9 cellular contexts compared by ENCODE assay signal in the genomic region with DNA sequence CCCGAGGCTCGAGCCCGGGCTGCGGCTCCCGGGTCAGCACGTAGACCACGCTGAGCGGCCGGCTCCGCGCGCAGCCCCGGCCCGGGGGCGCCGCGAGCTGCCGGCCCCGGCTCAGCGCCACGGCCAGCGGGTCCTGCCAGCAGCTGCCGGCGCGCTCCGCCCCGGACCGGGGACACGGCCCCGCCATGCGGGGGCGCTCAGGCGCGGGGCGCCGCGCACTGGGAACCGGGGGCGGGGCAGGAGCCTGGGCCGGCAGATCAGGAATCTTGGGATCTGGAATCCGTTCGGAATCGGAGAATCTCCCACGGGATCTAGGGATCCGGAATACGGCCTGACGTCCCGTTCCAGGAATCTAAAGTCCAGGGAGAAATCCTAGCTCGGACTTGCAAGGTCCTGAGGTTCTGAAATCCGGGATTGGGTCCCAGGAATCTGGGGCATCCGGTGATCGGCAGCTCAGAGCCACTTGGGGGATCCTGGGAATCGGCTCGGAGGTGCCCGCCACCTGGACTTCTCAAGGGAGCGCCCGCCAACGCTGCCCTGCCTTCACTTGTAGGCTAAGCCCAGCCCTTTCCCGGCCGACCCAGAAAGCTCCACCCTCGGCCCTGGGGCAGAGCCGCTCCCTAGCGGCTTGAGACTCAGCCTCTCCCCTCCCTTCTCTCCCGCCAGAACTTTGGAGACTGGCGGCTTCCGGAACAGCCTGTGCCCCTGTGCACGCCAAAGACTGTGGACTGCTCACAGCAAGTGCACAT. TPM values are rescaled to one million over a fixed set of nuclear protein-coding genes. Genes with fewer than 3 reads are reported as not detected.
DNase-seq lines count a peak whose midpoint lies in the region; ATAC-seq, FAIRE-seq and TF ChIP-seq lines count a peak whose summit lies in the region.
"Had no signal": no experiment of that assay in that cellular context is flagged by ENCODE, and none has a peak within 500 bp of the region (broad histone marks: within the 10 kb centered on the region; RNA-seq: fewer than 3 reads in every experiment).

A gene with protein sequence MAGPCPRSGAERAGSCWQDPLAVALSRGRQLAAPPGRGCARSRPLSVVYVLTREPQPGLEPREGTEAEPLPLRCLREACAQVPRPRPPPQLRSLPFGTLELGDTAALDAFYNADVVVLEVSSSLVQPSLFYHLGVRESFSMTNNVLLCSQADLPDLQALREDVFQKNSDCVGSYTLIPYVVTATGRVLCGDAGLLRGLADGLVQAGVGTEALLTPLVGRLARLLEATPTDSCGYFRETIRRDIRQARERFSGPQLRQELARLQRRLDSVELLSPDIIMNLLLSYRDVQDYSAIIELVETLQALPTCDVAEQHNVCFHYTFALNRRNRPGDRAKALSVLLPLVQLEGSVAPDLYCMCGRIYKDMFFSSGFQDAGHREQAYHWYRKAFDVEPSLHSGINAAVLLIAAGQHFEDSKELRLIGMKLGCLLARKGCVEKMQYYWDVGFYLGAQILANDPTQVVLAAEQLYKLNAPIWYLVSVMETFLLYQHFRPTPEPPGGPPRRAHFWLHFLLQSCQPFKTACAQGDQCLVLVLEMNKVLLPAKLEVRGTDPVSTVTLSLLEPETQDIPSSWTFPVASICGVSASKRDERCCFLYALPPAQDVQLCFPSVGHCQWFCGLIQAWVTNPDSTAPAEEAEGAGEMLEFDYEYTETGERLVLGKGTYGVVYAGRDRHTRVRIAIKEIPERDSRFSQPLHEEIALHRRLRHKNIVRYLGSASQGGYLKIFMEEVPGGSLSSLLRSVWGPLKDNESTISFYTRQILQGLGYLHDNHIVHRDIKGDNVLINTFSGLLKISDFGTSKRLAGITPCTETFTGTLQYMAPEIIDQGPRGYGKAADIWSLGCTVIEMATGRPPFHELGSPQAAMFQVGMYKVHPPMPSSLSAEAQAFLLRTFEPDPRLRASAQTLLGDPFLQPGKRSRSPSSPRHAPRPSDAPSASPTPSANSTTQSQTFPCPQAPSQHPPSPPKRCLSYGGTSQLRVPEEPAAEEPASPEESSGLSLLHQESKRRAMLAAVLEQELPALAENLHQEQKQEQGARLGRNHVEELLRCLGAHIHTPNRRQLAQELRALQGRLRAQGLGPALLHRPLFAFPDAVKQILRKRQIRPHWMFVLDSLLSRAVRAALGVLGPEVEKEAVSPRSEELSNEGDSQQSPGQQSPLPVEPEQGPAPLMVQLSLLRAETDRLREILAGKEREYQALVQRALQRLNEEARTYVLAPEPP (N-terminal part only) (minus strand): TSS at position 551 of the 749 bp plus-strand sequence. CDS start 364 bp downstream, at position 187.

- H3K27me3 Mint-ChIP-seq in activated CD4-positive, alpha-beta memory T cell treated with anti-CD3 and anti-CD28 coated beads for 36 hours, result no peaks in the 10 kb centered on the region
- no peaks in the 10 kb centered on the region for H3K27me3 Mint-ChIP-seq in memory B cell

- dilution Hi-C loops in endothelial cell of umbilical vein (cut with MboI; ENCODE audit: extremely low pct_ligation_motif_present, low sequenced_read_pairs), result no loop called here

- peak within 1 kb of the TSS; percentile 83 for H3K9ac ChIP-seq in endothelial cell of umbilical vein (replicated peaks; ENCODE audit: extremely low read depth, insufficient read depth, low read length)

- DNase-seq in ELR (ENCODE audit: low read depth), result peak; percentile 84
- DNase-seq in NCI-H226, result peak; percentile 91
- peak; percentile 77 for DNase-seq in activated CD4-positive, alpha-beta memory T cell treated with anti-CD3 and anti-CD28 coated beads for 36 hours
- peak; percentile 55 for DNase-seq in endothelial cell of umbilical vein (ENCODE audit: low read depth, low spot score)
- DNase-seq in memory B cell (ENCODE audit: low spot score in 2 of 2), result peak in 1 of 2 donors; percentile 54
- peak; percentile 57 for DNase-seq in stimulated activated naive CD8-positive, alpha-beta T cell treated with anti-CD3 and anti-CD28 coated beads, Interleukin-15, Interleukin-2, amounts not matched to agents 100 U/mL and 50 U/mL, for 24 hours

- no peaks in the 10 kb centered on the region for H3K36me3 Mint-ChIP-seq in activated CD4-positive, alpha-beta memory T cell treated with anti-CD3 and anti-CD28 coated beads for 36 hours
- no peaks in the 10 kb centered on the region for H3K36me3 Mint-ChIP-seq in memory B cell

- H3K4me1 ChIP-seq in endothelial cell of umbilical vein (ENCODE audit: control insufficient read depth, extremely low read depth, insufficient read depth, low read length), result peaks cover 15% of the 10 kb centered on the region

- no peaks in the 10 kb centered on the region for H3K79me2 ChIP-seq in endothelial cell of umbilical vein (ENCODE audit: control insufficient read depth, insufficient read depth, low read length)

- peak; percentile 90 for FAIRE-seq in endothelial cell of umbilical vein (lab: Jason Lieb, UNC)
- FAIRE-seq: islet of Langerhans had no signal

- ATAC-seq in HG02852 (IDR thresholded peaks at IDR 0.05; ENCODE audit: unreplicated experiment), result peak; percentile 31
- ATAC-seq in memory B cell (ENCODE audit: low read depth), result peak; percentile 41
- ATAC-seq in stimulated activated naive CD8-positive, alpha-beta T cell treated with anti-CD3 and anti-CD28 coated beads, Interleukin-15, Interleukin-2, amounts not matched to agents 100 U/mL and 50 U/mL, for 24 hours, result peak; percentile 24
- ATAC-seq in HG02623 (IDR thresholded peaks at IDR 0.05; ENCODE audit: unreplicated experiment), result no peak

- no peaks in the 10 kb centered on the region for H3K9me1 ChIP-seq in endothelial cell of umbilical vein (replicated peaks; ENCODE audit: control insufficient read depth, extremely low read depth, insufficient read depth, low read length)

- H3K9me3 Mint-ChIP-seq in activated CD4-positive, alpha-beta memory T cell treated with anti-CD3 and anti-CD28 coated beads for 36 hours, result no peaks in the 10 kb centered on the region
- H3K9me3 Mint-ChIP-seq in memory B cell, result no peaks in the 10 kb centered on the region

- H3K9me3 ChIP-seq in endothelial cell of umbilical vein (replicated peaks; ENCODE audit: control insufficient read depth, insufficient read depth, low read length), result no peaks in the 10 kb centered on the region

- H3K27ac ChIP-seq in endothelial cell of umbilical vein (ENCODE audit: insufficient read depth, low read depth, low read length), result peak within 1 kb of the TSS; percentile 85

- H2AFZ ChIP-seq in endothelial cell of umbilical vein (ENCODE audit: low read depth, low read length), result peak within 1 kb of the TSS; percentile 94

- peaks cover 0 to 2% of the 10 kb centered on the region in 2 experiments for H3K36me3 ChIP-seq in endothelial cell of umbilical vein (ENCODE audit: control insufficient read depth in 2 of 2, extremely low read depth in 1 of 2, insufficient read depth in 2 of 2, low read length in 2 of 2)

- BruUV-seq in endothelial cell of umbilical vein (replicated peaks; lab: Mats Ljungman, UMichigan), result no TSS peak

- no peaks in the 10 kb centered on the region for H3K27me3 ChIP-seq in endothelial cell of umbilical vein (ENCODE audit: control insufficient read depth in 2 of 2, insufficient read depth in 2 of 2, low read length in 2 of 2)

- peaks cover 18% of the 10 kb centered on the region for H3K4me1 Mint-ChIP-seq in activated CD4-positive, alpha-beta memory T cell treated with anti-CD3 and anti-CD28 coated beads for 36 hours (ENCODE audit: low read depth)
- peaks cover 33% of the 10 kb centered on the region for H3K4me1 Mint-ChIP-seq in memory B cell

- peak within 1 kb of the TSS; percentile 92 for H3K4me2 ChIP-seq in endothelial cell of umbilical vein (ENCODE audit: insufficient read depth, low read length)

- intact Hi-C loops in activated CD4-positive, alpha-beta memory T cell treated with anti-CD3 and anti-CD28 coated beads for 36 hours (cut with micrococcal nuclease), result no loop called here
- intact Hi-C loops in endothelial cell of umbilical vein (cut with micrococcal nuclease), result loop anchor here (1.0 kb wide), 1 partner anchor 26 kb away; a partner anchor contains a TSS

- H4K20me1 ChIP-seq in endothelial cell of umbilical vein (replicated peaks; ENCODE audit: control insufficient read depth, extremely low read depth, insufficient read depth, low read length), result no peaks in the 10 kb centered on the region

- H3K4me3 ChIP-seq in endothelial cell of umbilical vein (replicated peaks in 1 of 3; ENCODE audit: insufficient read depth in 1 of 3, low read depth in 1 of 3, low read length in 3 of 3), result peak within 1 kb of the TSS; percentile 62 to 81 (median 81)

- H3K27ac Mint-ChIP-seq in activated CD4-positive, alpha-beta memory T cell treated with anti-CD3 and anti-CD28 coated beads for 36 hours, result peak within 1 kb of the TSS; percentile 66
- peak within 1 kb of the TSS; percentile 52 for H3K27ac Mint-ChIP-seq in memory B cell

- CTCF ChIA-PET in activated CD4-positive, alpha-beta memory T cell treated with anti-CD3 and anti-CD28 coated beads for 36 hours (lab: Charles Lee), result interaction anchor here (0.7 to 2.5 kb wide), 24 partner anchors 8 to 321 kb away, joined by 3 to 53 read pairs (median 4); a partner anchor contains a TSS
- CTCF ChIA-PET in endothelial cell of umbilical vein (lab: Charles Lee), result interaction anchor here (0.7 to 6.8 kb wide), 26 partner anchors 8 to 303 kb away, joined by 3 to 57 read pairs (median 5); a partner anchor contains a TSS

- H3K4me3 Mint-ChIP-seq in activated CD4-positive, alpha-beta memory T cell treated with anti-CD3 and anti-CD28 coated beads for 36 hours, result peak within 1 kb of the TSS; percentile 85
- peak within 1 kb of the TSS; percentile 91 for H3K4me3 Mint-ChIP-seq in memory B cell

- no peak for TF ChIP-seq POLR2A in endothelial cell of umbilical vein (IDR thresholded peaks at IDR 0.05; ENCODE audit: low read depth, low read length)

- POLR2A ChIA-PET in activated CD4-positive, alpha-beta memory T cell treated with anti-CD3 and anti-CD28 coated beads for 36 hours (lab: Charles Lee), result interaction anchor here (0.5 to 2.5 kb wide), 4 partner anchors 10 to 104 kb away, joined by 4 to 11 read pairs (median 5); a partner anchor contains a TSS
- POLR2A ChIA-PET in endothelial cell of umbilical vein (lab: Charles Lee), result interaction anchor here (0.8 to 1.7 kb wide), 3 partner anchors 25 to 237 kb away, joined by 3 to 5 read pairs (median 3); a partner anchor contains a TSS

- TF ChIP-seq CTCF in endothelial cell of umbilical vein (IDR thresholded peaks at IDR 0.05; ENCODE audit: extremely low read depth in 1 of 2, insufficient read depth in 1 of 2, low read depth in 1 of 2, low read length in 2 of 2), result peak; percentile 50 to 55

RNA-seq across cellular contexts. Expression of the gene that starts here (rescaled TPM):
- total RNA-seq in activated CD4-positive, alpha-beta memory T cell treated with anti-CD3 and anti-CD28 coated beads for 36 hours, result 1 to 10 TPM; 8.2 to 9.7 TPM
- 12.4 and 18.5 TPM in 2 replicates for total RNA-seq in endothelial cell of umbilical vein
- 9.9 and 12.7 TPM in 2 replicates for polyA plus RNA-seq in endothelial cell of umbilical vein
- polyA plus RNA-seq in endothelial cell of umbilical vein (2011; cell fraction: cytosol; rRNA removed), result 5.7 and 5.9 TPM in 2 replicates
- 52.7 and 54.9 TPM in 2 replicates for polyA plus RNA-seq in endothelial cell of umbilical vein (2011; cell fraction: nucleus; rRNA removed)
- polyA plus RNA-seq in endothelial cell of umbilical vein (2012), result 13.8 and 18.1 TPM in 2 replicates
- 7.0 and 9.0 TPM in 2 replicates for polyA minus RNA-seq in endothelial cell of umbilical vein
- polyA minus RNA-seq in endothelial cell of umbilical vein (2011; cell fraction: cytosol; rRNA and poly(A)+ RNA removed), result 8.3 TPM
- polyA minus RNA-seq in endothelial cell of umbilical vein (2011; cell fraction: nucleus; rRNA and poly(A)+ RNA removed), result 9.3 and 12.2 TPM in 2 replicates
